In the genomic region with DNA sequence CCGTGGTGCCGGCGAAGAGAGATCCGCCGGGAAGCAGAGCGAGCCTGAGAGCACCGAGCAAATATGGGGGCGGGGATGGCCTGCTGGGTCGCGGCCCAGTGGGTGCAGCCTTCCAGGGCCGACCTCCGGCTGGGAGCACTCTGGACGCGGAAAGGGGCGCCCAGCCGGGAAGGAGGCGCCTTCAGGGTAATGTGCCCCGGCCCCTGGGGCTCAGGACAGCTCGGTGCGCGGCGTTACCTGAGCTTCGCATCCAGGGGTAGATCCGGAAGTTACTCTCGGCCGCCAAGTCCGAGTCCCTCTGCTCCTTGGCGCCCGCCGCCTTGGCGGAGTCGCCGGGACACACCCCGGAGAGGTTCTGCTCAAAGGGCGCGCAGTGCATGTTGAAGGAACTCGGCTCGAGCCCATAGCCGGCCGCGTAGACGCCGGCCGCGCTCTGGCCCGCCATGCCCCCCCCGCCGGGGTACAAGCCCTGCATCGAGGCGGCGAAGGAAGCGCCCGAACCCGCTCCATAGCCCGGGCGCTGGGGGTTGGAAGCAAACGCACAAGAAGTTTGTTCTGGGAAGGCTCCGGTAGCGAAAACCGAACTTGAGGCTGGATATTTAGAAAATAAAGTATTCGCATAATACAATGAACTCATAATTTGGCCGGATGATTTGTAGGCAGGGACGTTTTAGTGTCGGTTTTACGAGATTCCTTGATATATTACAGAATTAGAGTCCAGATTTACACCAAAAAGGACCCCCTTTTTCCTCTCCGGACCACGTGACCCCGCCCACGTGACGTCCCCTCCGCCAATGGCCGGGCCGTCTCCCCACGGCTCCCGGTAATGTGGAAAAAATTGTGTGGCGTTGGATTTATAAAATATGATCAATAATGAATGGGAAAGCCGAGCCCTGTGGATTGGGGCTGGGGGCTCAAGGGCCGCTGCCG, we compare ENCODE assay signal across 1 cellular context.
TF ChIP-seq lines count a peak whose summit lies in the region.

A gene (minus strand): TSS at position 736 of the 930 bp plus-strand sequence. CDS start 99 bp downstream, at position 637.

TF ChIP-seq in K562, 482 proteins besides CTCF, POLR2A, EP300 and RAD21 (continued from another document and continues in another):
- TF ChIP-seq, protein P1, sequence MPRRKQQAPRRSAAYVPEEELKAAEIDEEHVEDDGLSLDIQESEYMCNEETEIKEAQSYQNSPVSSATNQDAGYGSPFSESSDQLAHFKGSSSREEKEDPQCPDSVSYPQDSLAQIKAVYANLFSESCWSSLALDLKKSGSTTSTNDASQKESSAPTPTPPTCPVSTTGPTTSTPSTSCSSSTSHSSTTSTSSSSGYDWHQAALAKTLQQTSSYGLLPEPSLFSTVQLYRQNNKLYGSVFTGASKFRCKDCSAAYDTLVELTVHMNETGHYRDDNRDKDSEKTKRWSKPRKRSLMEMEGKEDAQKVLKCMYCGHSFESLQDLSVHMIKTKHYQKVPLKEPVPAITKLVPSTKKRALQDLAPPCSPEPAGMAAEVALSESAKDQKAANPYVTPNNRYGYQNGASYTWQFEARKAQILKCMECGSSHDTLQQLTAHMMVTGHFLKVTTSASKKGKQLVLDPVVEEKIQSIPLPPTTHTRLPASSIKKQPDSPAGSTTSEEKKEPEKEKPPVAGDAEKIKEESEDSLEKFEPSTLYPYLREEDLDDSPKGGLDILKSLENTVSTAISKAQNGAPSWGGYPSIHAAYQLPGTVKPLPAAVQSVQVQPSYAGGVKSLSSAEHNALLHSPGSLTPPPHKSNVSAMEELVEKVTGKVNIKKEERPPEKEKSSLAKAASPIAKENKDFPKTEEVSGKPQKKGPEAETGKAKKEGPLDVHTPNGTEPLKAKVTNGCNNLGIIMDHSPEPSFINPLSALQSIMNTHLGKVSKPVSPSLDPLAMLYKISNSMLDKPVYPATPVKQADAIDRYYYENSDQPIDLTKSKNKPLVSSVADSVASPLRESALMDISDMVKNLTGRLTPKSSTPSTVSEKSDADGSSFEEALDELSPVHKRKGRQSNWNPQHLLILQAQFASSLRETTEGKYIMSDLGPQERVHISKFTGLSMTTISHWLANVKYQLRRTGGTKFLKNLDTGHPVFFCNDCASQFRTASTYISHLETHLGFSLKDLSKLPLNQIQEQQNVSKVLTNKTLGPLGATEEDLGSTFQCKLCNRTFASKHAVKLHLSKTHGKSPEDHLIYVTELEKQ (CRISPR knock-in tag; IDR thresholded peaks at IDR 0.05), result no peak
- TF ChIP-seq, protein P2, sequence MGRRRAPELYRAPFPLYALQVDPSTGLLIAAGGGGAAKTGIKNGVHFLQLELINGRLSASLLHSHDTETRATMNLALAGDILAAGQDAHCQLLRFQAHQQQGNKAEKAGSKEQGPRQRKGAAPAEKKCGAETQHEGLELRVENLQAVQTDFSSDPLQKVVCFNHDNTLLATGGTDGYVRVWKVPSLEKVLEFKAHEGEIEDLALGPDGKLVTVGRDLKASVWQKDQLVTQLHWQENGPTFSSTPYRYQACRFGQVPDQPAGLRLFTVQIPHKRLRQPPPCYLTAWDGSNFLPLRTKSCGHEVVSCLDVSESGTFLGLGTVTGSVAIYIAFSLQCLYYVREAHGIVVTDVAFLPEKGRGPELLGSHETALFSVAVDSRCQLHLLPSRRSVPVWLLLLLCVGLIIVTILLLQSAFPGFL (CRISPR knock-in tag; IDR thresholded peaks at IDR 0.05), result no peak
- TF ChIP-seq CBFA2T2 (conservative IDR thresholded peaks at IDR 0.05) (peak; percentile 96), PHB (CRISPR knock-in tag; IDR thresholded peaks at IDR 0.05) (no peak), FOXM1 (IDR thresholded peaks at IDR 0.05; ENCODE audit: low read depth) (no peak), FOXM1 (CRISPR knock-in tag; IDR thresholded peaks at IDR 0.05; ENCODE audit: low read depth) (no peak), MCM7 (IDR thresholded peaks at IDR 0.05) (no peak), JUNB (CRISPR knock-in tag; conservative IDR thresholded peaks at IDR 0.05) (no peak), PHF21A (IDR thresholded peaks at IDR 0.05; ENCODE audit: borderline replicate concordance, low read depth) (peak; percentile 73; the same call in 1 of the 2 replicates), NR2C1 (IDR thresholded peaks at IDR 0.05) (no peak), NR2C1 (tag; IDR thresholded peaks at IDR 0.05) (no peak), FOS (IDR thresholded peaks at IDR 0.05; ENCODE audit: extremely low read depth, insufficient read length) (peak; percentile 77), MBD2 (IDR thresholded peaks at IDR 0.05; ENCODE audit: borderline replicate concordance, low read depth) (no peak), MAFK (IDR thresholded peaks at IDR 0.05; ENCODE audit: low read length) (no peak), MED1 (CRISPR knock-in tag; IDR thresholded peaks at IDR 0.05; ENCODE audit: borderline replicate concordance) (no peak), GABPA (tag; conservative IDR thresholded peaks at IDR 0.05; ENCODE audit: low read depth) (no peak; the same call in 1 of the 2 replicates), ZNF384 (IDR thresholded peaks at IDR 0.05; ENCODE audit: low read depth, low read length) (no peak), BRD4 (IDR thresholded peaks at IDR 0.05) (0 out of 2 replicates have a peak, but pooled peaks have one; percentile 8), TEAD4 (IDR thresholded peaks at IDR 0.05; ENCODE audit: low read length) (no peak), TEAD4 (CRISPR knock-in tag; IDR thresholded peaks at IDR 0.05; ENCODE audit: borderline replicate concordance) (no peak), ZNF354B (CRISPR knock-in tag; IDR thresholded peaks at IDR 0.05) (no peak), ZKSCAN8 (CRISPR knock-in tag; IDR thresholded peaks at IDR 0.05) (no peak), FOXA1 (IDR thresholded peaks at IDR 0.05; ENCODE audit: borderline replicate concordance) (no peak), TAF1 (IDR thresholded peaks at IDR 0.05; ENCODE audit: control insufficient read depth, extremely low read depth, insufficient read depth, low read length, severe bottlenecking) (peak; percentile 39), LEF1 (IDR thresholded peaks at IDR 0.05) (no peak)
- TF ChIP-seq, protein P3, sequence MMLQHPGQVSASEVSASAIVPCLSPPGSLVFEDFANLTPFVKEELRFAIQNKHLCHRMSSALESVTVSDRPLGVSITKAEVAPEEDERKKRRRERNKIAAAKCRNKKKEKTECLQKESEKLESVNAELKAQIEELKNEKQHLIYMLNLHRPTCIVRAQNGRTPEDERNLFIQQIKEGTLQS (IDR thresholded peaks at IDR 0.05), result no peak
- TF ChIP-seq, protein P3 (CRISPR knock-in tag; conservative IDR thresholded peaks at IDR 0.05), result no peak
- TF ChIP-seq, protein P4, sequence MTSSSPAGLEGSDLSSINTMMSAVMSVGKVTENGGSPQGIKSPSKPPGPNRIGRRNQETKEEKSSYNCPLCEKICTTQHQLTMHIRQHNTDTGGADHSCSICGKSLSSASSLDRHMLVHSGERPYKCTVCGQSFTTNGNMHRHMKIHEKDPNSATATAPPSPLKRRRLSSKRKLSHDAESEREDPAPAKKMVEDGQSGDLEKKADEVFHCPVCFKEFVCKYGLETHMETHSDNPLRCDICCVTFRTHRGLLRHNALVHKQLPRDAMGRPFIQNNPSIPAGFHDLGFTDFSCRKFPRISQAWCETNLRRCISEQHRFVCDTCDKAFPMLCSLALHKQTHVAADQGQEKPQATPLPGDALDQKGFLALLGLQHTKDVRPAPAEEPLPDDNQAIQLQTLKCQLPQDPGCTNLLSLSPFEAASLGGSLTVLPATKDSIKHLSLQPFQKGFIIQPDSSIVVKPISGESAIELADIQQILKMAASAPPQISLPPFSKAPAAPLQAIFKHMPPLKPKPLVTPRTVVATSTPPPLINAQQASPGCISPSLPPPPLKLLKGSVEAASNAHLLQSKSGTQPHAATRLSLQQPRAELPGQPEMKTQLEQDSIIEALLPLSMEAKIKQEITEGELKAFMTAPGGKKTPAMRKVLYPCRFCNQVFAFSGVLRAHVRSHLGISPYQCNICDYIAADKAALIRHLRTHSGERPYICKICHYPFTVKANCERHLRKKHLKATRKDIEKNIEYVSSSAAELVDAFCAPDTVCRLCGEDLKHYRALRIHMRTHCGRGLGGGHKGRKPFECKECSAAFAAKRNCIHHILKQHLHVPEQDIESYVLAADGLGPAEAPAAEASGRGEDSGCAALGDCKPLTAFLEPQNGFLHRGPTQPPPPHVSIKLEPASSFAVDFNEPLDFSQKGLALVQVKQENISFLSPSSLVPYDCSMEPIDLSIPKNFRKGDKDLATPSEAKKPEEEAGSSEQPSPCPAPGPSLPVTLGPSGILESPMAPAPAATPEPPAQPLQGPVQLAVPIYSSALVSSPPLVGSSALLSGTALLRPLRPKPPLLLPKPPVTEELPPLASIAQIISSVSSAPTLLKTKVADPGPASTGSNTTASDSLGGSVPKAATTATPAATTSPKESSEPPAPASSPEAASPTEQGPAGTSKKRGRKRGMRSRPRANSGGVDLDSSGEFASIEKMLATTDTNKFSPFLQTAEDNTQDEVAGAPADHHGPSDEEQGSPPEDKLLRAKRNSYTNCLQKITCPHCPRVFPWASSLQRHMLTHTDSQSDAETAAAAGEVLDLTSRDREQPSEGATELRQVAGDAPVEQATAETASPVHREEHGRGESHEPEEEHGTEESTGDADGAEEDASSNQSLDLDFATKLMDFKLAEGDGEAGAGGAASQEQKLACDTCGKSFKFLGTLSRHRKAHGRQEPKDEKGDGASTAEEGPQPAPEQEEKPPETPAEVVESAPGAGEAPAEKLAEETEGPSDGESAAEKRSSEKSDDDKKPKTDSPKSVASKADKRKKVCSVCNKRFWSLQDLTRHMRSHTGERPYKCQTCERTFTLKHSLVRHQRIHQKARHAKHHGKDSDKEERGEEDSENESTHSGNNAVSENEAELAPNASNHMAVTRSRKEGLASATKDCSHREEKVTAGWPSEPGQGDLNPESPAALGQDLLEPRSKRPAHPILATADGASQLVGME (CRISPR knock-in tag; IDR thresholded peaks at IDR 0.05), result no peak
- TF ChIP-seq, protein P5, sequence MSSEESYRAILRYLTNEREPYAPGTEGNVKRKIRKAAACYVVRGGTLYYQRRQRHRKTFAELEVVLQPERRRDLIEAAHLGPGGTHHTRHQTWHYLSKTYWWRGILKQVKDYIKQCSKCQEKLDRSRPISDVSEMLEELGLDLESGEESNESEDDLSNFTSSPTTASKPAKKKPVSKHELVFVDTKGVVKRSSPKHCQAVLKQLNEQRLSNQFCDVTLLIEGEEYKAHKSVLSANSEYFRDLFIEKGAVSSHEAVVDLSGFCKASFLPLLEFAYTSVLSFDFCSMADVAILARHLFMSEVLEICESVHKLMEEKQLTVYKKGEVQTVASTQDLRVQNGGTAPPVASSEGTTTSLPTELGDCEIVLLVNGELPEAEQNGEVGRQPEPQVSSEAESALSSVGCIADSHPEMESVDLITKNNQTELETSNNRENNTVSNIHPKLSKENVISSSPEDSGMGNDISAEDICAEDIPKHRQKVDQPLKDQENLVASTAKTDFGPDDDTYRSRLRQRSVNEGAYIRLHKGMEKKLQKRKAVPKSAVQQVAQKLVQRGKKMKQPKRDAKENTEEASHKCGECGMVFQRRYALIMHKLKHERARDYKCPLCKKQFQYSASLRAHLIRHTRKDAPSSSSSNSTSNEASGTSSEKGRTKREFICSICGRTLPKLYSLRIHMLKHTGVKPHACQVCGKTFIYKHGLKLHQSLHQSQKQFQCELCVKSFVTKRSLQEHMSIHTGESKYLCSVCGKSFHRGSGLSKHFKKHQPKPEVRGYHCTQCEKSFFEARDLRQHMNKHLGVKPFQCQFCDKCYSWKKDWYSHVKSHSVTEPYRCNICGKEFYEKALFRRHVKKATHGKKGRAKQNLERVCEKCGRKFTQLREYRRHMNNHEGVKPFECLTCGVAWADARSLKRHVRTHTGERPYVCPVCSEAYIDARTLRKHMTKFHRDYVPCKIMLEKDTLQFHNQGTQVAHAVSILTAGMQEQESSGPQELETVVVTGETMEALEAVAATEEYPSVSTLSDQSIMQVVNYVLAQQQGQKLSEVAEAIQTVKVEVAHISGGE (CRISPR knock-in tag; IDR thresholded peaks at IDR 0.05), result peak in 1 of 3 experiments; percentile 60; a peak in 1 of 6 replicates
- TF ChIP-seq, protein P6, sequence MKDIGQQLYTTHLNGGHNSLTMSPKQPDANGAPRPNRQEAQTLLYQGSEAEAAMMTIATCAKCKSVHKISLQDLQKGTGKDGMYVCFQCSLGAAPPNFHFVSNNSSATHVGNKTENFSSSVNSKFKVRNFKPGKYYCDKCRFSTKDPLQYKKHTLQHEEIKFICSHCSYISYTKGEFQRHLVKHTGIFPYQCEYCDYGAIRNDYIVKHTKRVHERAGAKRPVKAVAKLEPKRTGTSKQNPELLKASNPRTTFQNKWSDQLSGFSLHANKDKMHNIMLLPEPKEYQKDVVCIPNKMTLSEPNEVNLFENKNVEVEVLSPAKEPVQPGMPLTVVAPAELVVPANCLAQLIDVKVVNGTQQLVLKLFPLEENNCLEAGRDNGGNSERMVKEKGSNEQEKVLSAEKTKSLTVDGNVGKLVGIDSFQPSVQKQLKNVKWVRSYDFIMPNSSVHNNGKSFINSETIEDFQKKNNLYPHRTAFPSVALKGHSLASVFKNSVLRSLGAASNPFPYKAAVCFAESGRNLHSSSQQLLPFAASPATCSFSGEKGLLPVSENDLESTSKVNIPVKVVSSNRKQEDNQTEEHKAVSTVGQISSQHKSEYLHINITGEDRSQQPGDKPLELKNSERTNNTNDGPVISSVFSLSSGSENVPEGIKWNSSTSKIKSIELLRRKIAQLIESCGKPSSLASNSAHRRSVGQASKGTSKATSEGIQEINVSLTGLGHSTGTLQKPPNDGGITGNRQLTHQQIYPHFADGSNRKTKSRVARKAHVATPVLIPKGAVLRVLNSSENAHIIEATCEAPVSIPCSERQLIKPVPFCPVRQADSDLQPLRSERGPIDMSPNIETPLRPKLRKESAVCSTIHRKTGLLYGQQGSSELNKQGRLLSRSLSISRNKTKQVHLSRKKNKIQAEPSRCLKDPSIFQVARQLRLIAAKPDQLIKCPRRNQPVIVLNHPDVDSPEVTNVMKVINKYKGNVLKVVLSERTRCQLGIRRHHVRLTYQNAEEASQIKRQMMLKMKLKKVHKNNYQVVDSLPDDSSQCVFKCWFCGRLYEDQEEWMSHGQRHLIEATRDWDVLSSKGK (CRISPR knock-in tag; IDR thresholded peaks at IDR 0.05), result no peak
